ENCODE assay signal across 24 cellular contexts in genomic region chr4:102781570-102781969, GRCh38.
"Had no signal": no experiment of that assay in that cellular context is flagged by ENCODE, and none has a peak within 500 bp of the region (broad histone marks: within the 10 kb centered on the region; RNA-seq: fewer than 3 reads in every experiment).

No MANE protein-coding gene starts in this region.

- H3K4me1 ChIP-seq: breast epithelium, SJCRH30 had no signal

- H3K9me3 ChIP-seq: breast epithelium, Peyer's patch, SJCRH30 had no signal

- H3K36me3 Mint-ChIP-seq: activated CD8-positive, alpha-beta memory T cell treated with anti-CD3 and anti-CD28 coated beads, Interleukin-2, amount 10 ng/mL, durations not matched to agents 7 days and 5 days; activated naive CD4-positive, alpha-beta T cell treated with anti-CD3 and anti-CD28 coated beads, Interleukin-2, amount 50 U/mL, for 24 hours had no signal

- H3K36me3 ChIP-seq: breast epithelium, Peyer's patch, SJCRH30 had no signal

- DNase-seq: activated CD4-positive, alpha-beta T cell treated with anti-CD3 and anti-CD28 coated beads for 4 hours; activated CD4-positive, alpha-beta T cell treated with anti-CD3 and anti-CD28 coated beads, Interleukin-2, amount 50 U/mL, for 48 hours; activated CD8-positive, alpha-beta memory T cell treated with anti-CD3 and anti-CD28 coated beads, Interleukin-2, amount 10 ng/mL, durations not matched to agents 7 days and 5 days; activated effector memory CD4-positive, alpha-beta T cell treated with Interleukin-2 at 50 U/mL for 16 hours; activated naive CD4-positive, alpha-beta T cell; activated T-cell treated with anti-CD3 and anti-CD28 coated beads, Interleukin-2, amount 50 U/mL, for 24 hours; aorta; caudate nucleus; KG1; NCI-H1092; NCI-H1417 treated with DMSO at 0.1 percent for 48 hours; NCI-H187; NCI-H2081; NCI-H446; NCI-H82; Peyer's patch; Right ventricle myocardium superior; SJCRH30 had no signal

- H3K4me3 Mint-ChIP-seq: activated CD8-positive, alpha-beta memory T cell treated with anti-CD3 and anti-CD28 coated beads, Interleukin-2, amount 10 ng/mL, durations not matched to agents 7 days and 5 days; activated naive CD4-positive, alpha-beta T cell treated with anti-CD3 and anti-CD28 coated beads, Interleukin-2, amount 50 U/mL, for 24 hours; activated T-cell treated with anti-CD3 and anti-CD28 coated beads, Interleukin-2, amount 50 U/mL, for 24 hours; activated T-helper 1 cell treated with anti-CD3 and anti-CD28 coated beads, Interleukin-12 subunit alpha, Interleukin-12 subunit beta, Interleukin-2, Interleukin-4 antibody, amounts not matched to agents 30 ng/mL and 10 ng/mL and 1 ng/mL, durations not matched to agents 14 hours and 24 hours and 36 hours; T-helper 1 cell treated with Interleukin-12 subunit alpha and Interleukin-12 subunit beta and Interleukin-4 antibody, amounts not matched to agents 30 μg/mL and 1 μg/mL, for 36 hours had no signal

- H3K27me3 Mint-ChIP-seq: activated naive CD4-positive, alpha-beta T cell treated with anti-CD3 and anti-CD28 coated beads, Interleukin-2, amount 50 U/mL, for 24 hours; activated T-cell treated with anti-CD3 and anti-CD28 coated beads, Interleukin-2, amount 50 U/mL, for 24 hours had no signal

- H3K27ac ChIP-seq: breast epithelium, Peyer's patch, RWPE1, SJCRH30 had no signal

- H3K27ac Mint-ChIP-seq: activated CD8-positive, alpha-beta memory T cell treated with anti-CD3 and anti-CD28 coated beads, Interleukin-2, amount 10 ng/mL, durations not matched to agents 7 days and 5 days; activated naive CD4-positive, alpha-beta T cell treated with anti-CD3 and anti-CD28 coated beads, Interleukin-2, amount 50 U/mL, for 24 hours; activated T-cell treated with anti-CD3 and anti-CD28 coated beads, Interleukin-2, amount 50 U/mL, for 24 hours; activated T-helper 1 cell treated with anti-CD3 and anti-CD28 coated beads, Interleukin-12 subunit alpha, Interleukin-12 subunit beta, Interleukin-2, Interleukin-4 antibody, amounts not matched to agents 30 ng/mL and 10 ng/mL and 1 ng/mL, durations not matched to agents 14 hours and 24 hours and 36 hours; T-helper 1 cell treated with Interleukin-12 subunit alpha and Interleukin-12 subunit beta and Interleukin-4 antibody, amounts not matched to agents 30 μg/mL and 1 μg/mL, for 36 hours had no signal

- H3K4me3 ChIP-seq: breast epithelium, Peyer's patch, SJCRH30 had no signal

- H3K27me3 ChIP-seq: breast epithelium, Peyer's patch, SJCRH30 had no signal

- H3K4me1 Mint-ChIP-seq: activated CD8-positive, alpha-beta memory T cell treated with anti-CD3 and anti-CD28 coated beads, Interleukin-2, amount 10 ng/mL, durations not matched to agents 7 days and 5 days; activated naive CD4-positive, alpha-beta T cell treated with anti-CD3 and anti-CD28 coated beads, Interleukin-2, amount 50 U/mL, for 24 hours had no signal

- ATAC-seq: activated CD4-positive, CD25-positive, alpha-beta regulatory T cell treated with anti-CD3 and anti-CD28 coated beads, Interleukin-2, amount 50 U/mL, for 24 hours; activated CD8-positive, alpha-beta memory T cell treated with anti-CD3 and anti-CD28 coated beads, Interleukin-2, amount 10 ng/mL, durations not matched to agents 7 days and 5 days had no signal

- H3K9me3 Mint-ChIP-seq: activated naive CD4-positive, alpha-beta T cell treated with anti-CD3 and anti-CD28 coated beads, Interleukin-2, amount 50 U/mL, for 24 hours; activated T-cell treated with anti-CD3 and anti-CD28 coated beads, Interleukin-2, amount 50 U/mL, for 24 hours; activated T-helper 1 cell treated with anti-CD3 and anti-CD28 coated beads, Interleukin-12 subunit alpha, Interleukin-12 subunit beta, Interleukin-2, Interleukin-4 antibody, amounts not matched to agents 30 ng/mL and 10 ng/mL and 1 ng/mL, durations not matched to agents 14 hours and 24 hours and 36 hours; T-helper 1 cell treated with Interleukin-12 subunit alpha and Interleukin-12 subunit beta and Interleukin-4 antibody, amounts not matched to agents 30 μg/mL and 1 μg/mL, for 36 hours had no signal
